ENCODE assay signal across 27 cellular contexts in the genomic region with DNA sequence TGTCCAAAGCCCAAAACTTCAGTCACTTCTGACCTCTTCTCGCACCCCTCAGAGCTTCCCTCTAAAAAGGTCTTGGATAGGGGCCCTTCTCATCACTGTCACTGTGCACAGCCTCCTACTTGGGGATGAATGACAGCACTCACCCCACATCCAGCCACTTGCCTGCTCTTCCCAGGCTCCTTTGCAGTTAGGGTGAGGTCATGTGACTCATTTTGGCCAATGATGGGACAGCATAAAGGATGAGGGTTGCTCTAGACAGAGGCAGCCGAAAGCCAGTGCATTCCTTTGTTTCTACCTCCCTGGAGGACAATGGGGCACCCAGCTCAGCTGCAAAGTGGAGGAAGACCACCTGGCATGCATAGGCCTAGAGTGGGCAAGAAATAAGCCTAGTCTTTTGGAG.
"Had no signal": no experiment of that assay in that cellular context is flagged by ENCODE, and none has a peak within 500 bp of the region (broad histone marks: within the 10 kb centered on the region; RNA-seq: fewer than 3 reads in every experiment).

No MANE protein-coding gene starts in this region.

- ATAC-seq: natural killer cell; right lobe of liver; stimulated activated naive B cell treated with anti-CD40 and anti-IgM and Interleukin-4, amounts not matched to agents 10 μg/mL and 1 μg/mL and 100 μg/mL, for 72 hours; stimulated activated naive CD8-positive, alpha-beta T cell treated with anti-CD3 and anti-CD28 coated beads, Interleukin-15, Interleukin-2, amounts not matched to agents 100 U/mL and 50 U/mL, for 24 hours had no signal

- H3K27me3 ChIP-seq: neural progenitor cell, neutrophil, right atrium auricular region, right lobe of liver, testis, thyroid gland, transverse colon, upper lobe of left lung, vagina had no signal

- H3K27ac ChIP-seq: left ventricle myocardium inferior, neural progenitor cell, neutrophil, parathyroid adenoma, right atrium auricular region, right lobe of liver, skin epidermis, stomach, testis, thyroid gland, transverse colon, upper lobe of left lung, vagina had no signal

- H3K4me1 ChIP-seq: left ventricle myocardium inferior, neural progenitor cell, parathyroid adenoma, right atrium auricular region, right lobe of liver, stomach, testis, thyroid gland, transverse colon, upper lobe of left lung, vagina had no signal

- DNase-seq: hypothalamus; immature natural killer cell; left ventricle myocardium inferior; mesendoderm; naive B cell; natural killer cell; nephron progenitor cell; occipital lobe; right lobe of liver; stimulated activated CD4-positive, alpha-beta T cell treated with anti-CD3 and anti-CD28 coated beads, Interleukin-12 subunit alpha, Interleukin-12 subunit beta, amount 100 ng/mL, for 4 hours; stimulated activated CD4-positive, alpha-beta T cell treated with anti-CD3 and anti-CD28 coated beads, Interleukin-15, amount 100 ng/mL, for 24 hours; stimulated activated CD4-positive, alpha-beta T cell treated with anti-CD3 and anti-CD28 coated beads, Interleukin-2, amount 100 ng/mL, for 24 hours; stimulated activated CD4-positive, alpha-beta T cell treated with anti-CD3 and anti-CD28 coated beads, Interleukin-4, amount 100 ng/mL, for 1 hour; stimulated activated naive B cell treated with anti-CD40 and anti-IgM and Interleukin-4, amounts not matched to agents 10 μg/mL and 1 μg/mL and 100 μg/mL, for 72 hours; stimulated activated naive CD8-positive, alpha-beta T cell treated with anti-CD3 and anti-CD28 coated beads, Interleukin-15, Interleukin-2, amounts not matched to agents 100 U/mL and 50 U/mL, for 24 hours; testis; thyroid gland; transverse colon had no signal

- H3K36me3 ChIP-seq: left ventricle myocardium inferior, neural progenitor cell, neutrophil, right atrium auricular region, right lobe of liver, stomach, thyroid gland, transverse colon, upper lobe of left lung, vagina had no signal

- H3K9me3 ChIP-seq: left ventricle myocardium inferior, neutrophil, right atrium auricular region, right lobe of liver, stomach, testis, thyroid gland, transverse colon, upper lobe of left lung, vagina had no signal

- H3K4me3 ChIP-seq: left ventricle myocardium inferior, lung, neural progenitor cell, right atrium auricular region, right lobe of liver, skin epidermis, stomach, testis, thyroid gland, transverse colon, upper lobe of left lung, vagina had no signal
